In the genomic region with DNA sequence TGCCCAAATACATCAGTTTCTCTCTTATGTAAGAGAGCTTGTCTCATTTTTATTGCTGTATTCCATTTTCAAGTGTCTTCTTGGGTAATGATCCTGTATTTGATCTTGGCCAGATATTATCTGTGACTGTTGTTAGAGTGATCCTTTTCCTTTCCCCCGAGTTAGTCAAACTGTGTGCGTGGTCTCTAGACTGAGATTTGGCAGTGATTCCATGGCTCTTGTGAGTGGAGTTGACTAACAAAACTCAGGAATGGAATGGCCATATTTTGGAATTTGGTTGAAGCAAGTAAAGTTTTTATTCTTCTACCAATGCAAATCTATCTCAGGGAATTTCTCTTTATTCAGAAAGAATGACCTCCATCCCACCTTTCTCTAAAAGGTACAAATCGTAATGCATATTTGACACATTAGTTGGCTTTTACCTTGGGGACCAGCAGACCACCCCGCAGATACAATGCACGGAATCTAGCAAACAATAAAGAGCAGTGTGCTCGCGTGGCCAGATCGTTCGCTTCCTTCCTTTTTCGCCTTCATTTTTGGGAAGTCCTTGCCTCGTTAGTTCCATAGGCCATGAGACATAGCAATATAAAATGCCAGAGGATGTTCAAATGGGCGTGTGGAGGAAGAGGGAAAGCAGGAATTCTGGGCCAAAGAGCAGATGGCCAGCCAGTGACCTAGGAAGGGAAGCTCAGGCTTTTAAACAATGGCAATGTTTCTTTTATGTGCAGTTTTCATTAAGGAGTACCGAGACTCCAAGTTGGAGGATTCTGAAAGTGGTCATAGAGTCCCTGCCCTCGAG, we compare ENCODE assay signal across 21 cellular contexts. TPM values are rescaled to one million over a fixed set of nuclear protein-coding genes. Genes with fewer than 3 reads are reported as not detected.
DNase-seq lines count a peak whose midpoint lies in the region; ATAC-seq and TF ChIP-seq lines count a peak whose summit lies in the region.
"Had no signal": no experiment of that assay in that cellular context is flagged by ENCODE, and none has a peak within 500 bp of the region (broad histone marks: within the 10 kb centered on the region; RNA-seq: fewer than 3 reads in every experiment).

No MANE protein-coding gene starts in this region.

- intact Hi-C loops in left ventricle myocardium inferior (cut with micrococcal nuclease) (no loop called here), left cardiac atrium (cut with DNase I) (no loop called here)

- no peaks in the 10 kb centered on the region for H3K9me3 Mint-ChIP-seq in endothelial cell (ENCODE audit: unreplicated experiment)
- H3K9me3 Mint-ChIP-seq: stimulated activated effector memory CD8-positive, alpha-beta T cell treated with anti-CD3 and anti-CD28 coated beads, Interleukin-12 subunit alpha, Interleukin-12 subunit beta, amount 100 ng/mL, for 72 hours had no signal

- H3K27me3 ChIP-seq in left ventricle myocardium inferior (ENCODE audit: low read depth) (no peaks in the 10 kb centered on the region), muscle layer of duodenum (ENCODE audit: low read depth, low read length) (no peaks in the 10 kb centered on the region)
- H3K27me3 ChIP-seq: thyroid gland had no signal

- no peaks in the 10 kb centered on the region for H3K9me3 ChIP-seq in left ventricle myocardium inferior (replicated peaks)
- H3K9me3 ChIP-seq in muscle layer of duodenum (ENCODE audit: control insufficient read depth in 1 of 2, low read length in 2 of 2): no peaks in the 10 kb centered on the region
- H3K9me3 ChIP-seq: A549, HAP-1, thyroid gland had no signal

- H3K36me3 Mint-ChIP-seq in endothelial cell (ENCODE audit: low read depth, unreplicated experiment): peaks cover 17% of the 10 kb centered on the region

- H3K4me3 ChIP-seq in left ventricle myocardium inferior (no peak overlapping the region), muscle layer of duodenum (ENCODE audit: low read depth in 1 of 2, low read length in 2 of 2) (no peak overlapping the region)
- H3K4me3 ChIP-seq: A549, HAP-1, thyroid gland had no signal

- DNase-seq in left ventricle myocardium inferior (no peak), left cardiac atrium (no peak), endothelial cell (ENCODE audit: low spot score) (peak; percentile 19), A172 (ENCODE audit: low spot score) (no peak), GDM1 (lab: John Stamatoyannopoulos, UW) (no peak)
- DNase-seq: activated CD4-positive, alpha-beta T cell treated with anti-CD3 and anti-CD28 coated beads, Interleukin-2, amount 50 U/mL, for 1 hour; activated CD8-positive, alpha-beta memory T cell treated with anti-CD3 and anti-CD28 coated beads, Interleukin-2, amount 50 U/mL, for 48 hours; activated gamma-delta T cell treated with Interleukin-2 at 50 U/mL for 16 hours; amniotic stem cell; NCI-H1436 treated with DMSO at 0.1 percent for 48 hours; NCI-H2171 treated with DMSO at 0.1 percent for 48 hours; NCI-H748 treated with DMSO at 0.1 percent for 48 hours; nucleus accumbens; retina; thyroid gland had no signal

- peak overlapping the region; percentile 67 for H3K27ac ChIP-seq in left ventricle myocardium inferior (replicated peaks)
- peak overlapping the region; percentile 4 for H3K27ac ChIP-seq in muscle layer of duodenum (ENCODE audit: low read length)
- H3K27ac ChIP-seq: A549, thyroid gland had no signal

- H3K4me1 ChIP-seq in left ventricle myocardium inferior: peaks cover 99% of the 10 kb centered on the region
- peaks cover 13 to 75% of the 10 kb centered on the region in 2 donors for H3K4me1 ChIP-seq in muscle layer of duodenum (ENCODE audit: control insufficient read depth in 1 of 2, insufficient read depth in 2 of 2, low read length in 2 of 2)
- H3K4me1 ChIP-seq: A549, HAP-1 had no signal

- H3K27ac Mint-ChIP-seq in endothelial cell (ENCODE audit: unreplicated experiment): peak overlapping the region; percentile 49

- TF ChIP-seq CTCF in left ventricle myocardium inferior (IDR thresholded peaks at IDR 0.05; ENCODE audit: borderline replicate concordance) (no peak), endothelial cell (IDR thresholded peaks at IDR 0.05; ENCODE audit: unreplicated experiment) (no peak)

- peaks cover 1% of the 10 kb centered on the region for H3K27me3 Mint-ChIP-seq in endothelial cell (ENCODE audit: unreplicated experiment)

- peak overlapping the region; percentile 18 for H3K4me3 Mint-ChIP-seq in endothelial cell (ENCODE audit: unreplicated experiment)
- H3K4me3 Mint-ChIP-seq: stimulated activated effector memory CD8-positive, alpha-beta T cell treated with anti-CD3 and anti-CD28 coated beads, Interleukin-12 subunit alpha, Interleukin-12 subunit beta, amount 100 ng/mL, for 72 hours had no signal

- ATAC-seq in left cardiac atrium (no peak), GM21447 (IDR thresholded peaks at IDR 0.05; ENCODE audit: unreplicated experiment) (no peak), GM18861 (IDR thresholded peaks at IDR 0.05; ENCODE audit: unreplicated experiment) (no peak)
- ATAC-seq: A549; stimulated activated effector memory CD8-positive, alpha-beta T cell treated with anti-CD3 and anti-CD28 coated beads, Interleukin-12 subunit alpha, Interleukin-12 subunit beta, amount 100 ng/mL, for 72 hours had no signal

- H3K4me1 Mint-ChIP-seq in endothelial cell (ENCODE audit: unreplicated experiment): peaks cover 87% of the 10 kb centered on the region

- H3K36me3 ChIP-seq in left ventricle myocardium inferior (no peaks in the 10 kb centered on the region), muscle layer of duodenum (ENCODE audit: control insufficient read depth in 1 of 2, insufficient read depth in 2 of 2, low read length in 2 of 2) (no peaks in the 10 kb centered on the region)
- H3K36me3 ChIP-seq: HAP-1, thyroid gland had no signal

RNA-seq across cellular contexts. Expression of a gene that starts 24.4 kb away (rescaled TPM):
- total RNA-seq in left ventricle myocardium inferior: 16.9 TPM
- 10 to 100 TPM; 12.1 to 20.2 TPM for total RNA-seq in left cardiac atrium
- total RNA-seq in endothelial cell (ENCODE audit: unreplicated experiment): 98.7 TPM
- total RNA-seq in A172 (2014; rRNA removed; shearing (Covaris generic)): 1.9 and 2.6 TPM in 2 replicates
